In the genomic region with DNA sequence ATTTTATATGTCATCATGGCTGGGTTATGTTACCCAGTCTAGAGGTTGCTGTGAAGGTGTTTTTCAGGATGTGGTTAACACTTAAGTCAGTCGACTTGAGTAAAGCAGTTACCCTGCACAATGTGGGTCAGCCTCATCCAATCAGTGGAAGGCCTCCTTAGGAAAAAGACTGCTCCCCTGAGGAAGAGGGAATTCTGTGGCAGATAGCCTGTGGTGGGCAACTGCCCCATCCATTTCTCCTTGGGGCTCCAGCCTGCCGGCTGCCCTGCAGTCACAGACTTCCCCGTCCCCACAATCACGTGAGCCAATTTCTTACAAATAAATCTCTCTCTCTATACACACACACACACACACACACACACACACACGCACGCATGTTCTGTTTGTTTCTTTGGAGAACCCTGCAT, we compare ENCODE assay signal across 12 cellular contexts. TPM values are rescaled to one million over a fixed set of nuclear protein-coding genes. Genes with fewer than 3 reads are reported as not detected.
DNase-seq lines count a peak whose midpoint lies in the region; ATAC-seq and TF ChIP-seq lines count a peak whose summit lies in the region.
"Had no signal": no experiment of that assay in that cellular context is flagged by ENCODE, and none has a peak within 500 bp of the region (broad histone marks: within the 10 kb centered on the region; RNA-seq: fewer than 3 reads in every experiment).

No MANE protein-coding gene starts in this region.

- no peaks in the 10 kb centered on the region for H3K36me3 ChIP-seq in SJCRH30
- peaks cover 0 to 97% of the 10 kb centered on the region in 2 donors for H3K36me3 ChIP-seq in gastroesophageal sphincter
- H3K36me3 ChIP-seq: right lobe of liver had no signal

- H3K9me3 Mint-ChIP-seq in activated T-helper 2 cell treated with anti-CD3 and anti-CD28 coated beads, Interferon-gamma antibody, Interleukin-2, Interleukin-4, amounts not matched to agents 10 μg/mL and 5 μg/mL and 100 μg/mL, durations not matched to agents 14 hours and 24 hours and 36 hours = peaks cover 18% of the 10 kb centered on the region

- no peak overlapping the region for H3K4me3 Mint-ChIP-seq in activated T-helper 2 cell treated with anti-CD3 and anti-CD28 coated beads, Interferon-gamma antibody, Interleukin-2, Interleukin-4, amounts not matched to agents 10 μg/mL and 5 μg/mL and 100 μg/mL, durations not matched to agents 14 hours and 24 hours and 36 hours (ENCODE audit: low read depth)

- H3K36me3 Mint-ChIP-seq in activated T-helper 2 cell treated with anti-CD3 and anti-CD28 coated beads, Interferon-gamma antibody, Interleukin-2, Interleukin-4, amounts not matched to agents 10 μg/mL and 5 μg/mL and 100 μg/mL, durations not matched to agents 14 hours and 24 hours and 36 hours (ENCODE audit: low read depth) = peaks cover 20% of the 10 kb centered on the region

- TF ChIP-seq EP300 in gastroesophageal sphincter (IDR thresholded peaks at IDR 0.05) = no peak

- H3K27me3 Mint-ChIP-seq in activated T-helper 2 cell treated with anti-CD3 and anti-CD28 coated beads, Interferon-gamma antibody, Interleukin-2, Interleukin-4, amounts not matched to agents 10 μg/mL and 5 μg/mL and 100 μg/mL, durations not matched to agents 14 hours and 24 hours and 36 hours (ENCODE audit: low read depth) = no peaks in the 10 kb centered on the region

- DNase-seq in DMS 273 (lab: John Stamatoyannopoulos, UW; ENCODE audit: unreplicated experiment) = peak; percentile 36
- DNase-seq in DMS 273 treated with DMSO at 0.1 percent for 48 hours (lab: John Stamatoyannopoulos, UW) = no peak
- peak; percentile 27 to 58 for DNase-seq in SJCRH30
- DNase-seq in activated T-helper 2 cell treated with anti-CD3 and anti-CD28 coated beads, Interferon-gamma antibody, Interleukin-2, Interleukin-4, amounts not matched to agents 10 μg/mL and 5 μg/mL and 100 μg/mL, durations not matched to agents 14 hours and 24 hours and 36 hours (ENCODE audit: low spot score) = peak; percentile 36
- DNase-seq in stimulated activated naive CD4-positive, alpha-beta T cell treated with Interleukin-2 at 50 U/mL for 16 hours (lab: John Stamatoyannopoulos, UW) = peak; percentile 27
- no peak for DNase-seq in GM10248 (ENCODE audit: extremely low spot score)
- DNase-seq: NCI-H345, right lobe of liver had no signal

- TF ChIP-seq POLR2A in gastroesophageal sphincter (IDR thresholded peaks at IDR 0.05) = no peak

- no peak for TF ChIP-seq CTCF in GM10248 (IDR thresholded peaks at IDR 0.05; ENCODE audit: control extremely low read depth, extremely low read depth, low read depth, missing control alignments)
- TF ChIP-seq CTCF in gastroesophageal sphincter (IDR thresholded peaks at IDR 0.05) = no peak

- H3K9me3 ChIP-seq in SJCRH30 (replicated peaks) (no peaks in the 10 kb centered on the region), gastroesophageal sphincter (no peaks in the 10 kb centered on the region)
- H3K9me3 ChIP-seq: right lobe of liver had no signal

- POLR2A ChIA-PET in GM10248 (lab: Yijun Ruan, JAX) = no interaction called here

- intact Hi-C loops in activated T-helper 2 cell treated with anti-CD3 and anti-CD28 coated beads, Interferon-gamma antibody, Interleukin-2, Interleukin-4, amounts not matched to agents 10 μg/mL and 5 μg/mL and 100 μg/mL, durations not matched to agents 14 hours and 24 hours and 36 hours (cut with micrococcal nuclease) = loop anchor here (1.0 kb wide), 1 partner anchor 71 kb away; no protein-coding TSS in a partner anchor

- H3K4me1 Mint-ChIP-seq in activated T-helper 2 cell treated with anti-CD3 and anti-CD28 coated beads, Interferon-gamma antibody, Interleukin-2, Interleukin-4, amounts not matched to agents 10 μg/mL and 5 μg/mL and 100 μg/mL, durations not matched to agents 14 hours and 24 hours and 36 hours (ENCODE audit: low read depth) = peaks cover 67% of the 10 kb centered on the region

- H3K27ac ChIP-seq in SJCRH30 (no peak overlapping the region), gastroesophageal sphincter (no peak overlapping the region)
- H3K27ac ChIP-seq: 22Rv1, right lobe of liver had no signal

- ATAC-seq in HG03280 (IDR thresholded peaks at IDR 0.05; ENCODE audit: unreplicated experiment) (no peak), gastroesophageal sphincter (no peak)
- ATAC-seq: right lobe of liver had no signal

- H3K4me1 ChIP-seq in SJCRH30 (peaks cover 18% of the 10 kb centered on the region), gastroesophageal sphincter (no peaks in the 10 kb centered on the region)

- WGBS in gastroesophageal sphincter (ENCODE audit: low coverage in 1 of 2), 2 donors = 85 to 94% methylated on average over 5 to 6 of the region's 6 CpGs

- H3K27me3 ChIP-seq in SJCRH30 = no peaks in the 10 kb centered on the region
- no peaks in the 10 kb centered on the region for H3K27me3 ChIP-seq in gastroesophageal sphincter
- H3K27me3 ChIP-seq: right lobe of liver had no signal

- CTCF ChIA-PET in GM10248 (lab: Yijun Ruan, JAX) = no interaction called here

- H3K4me3 ChIP-seq in SJCRH30 (no peak overlapping the region), gastroesophageal sphincter (no peak overlapping the region)
- H3K4me3 ChIP-seq: lung, right lobe of liver had no signal

- peak overlapping the region; percentile 60 for H3K27ac Mint-ChIP-seq in activated T-helper 2 cell treated with anti-CD3 and anti-CD28 coated beads, Interferon-gamma antibody, Interleukin-2, Interleukin-4, amounts not matched to agents 10 μg/mL and 5 μg/mL and 100 μg/mL, durations not matched to agents 14 hours and 24 hours and 36 hours

RNA-seq across cellular contexts. Expression of a gene that starts 34.5 kb away (rescaled TPM):
- total RNA-seq in SJCRH30 (2014; rRNA removed; shearing (Covaris generic)) = 76.0 and 89.2 TPM in 2 replicates
- total RNA-seq in activated T-helper 2 cell treated with anti-CD3 and anti-CD28 coated beads, Interferon-gamma antibody, Interleukin-2, Interleukin-4, amounts not matched to agents 10 μg/mL and 5 μg/mL and 100 μg/mL, durations not matched to agents 14 hours and 24 hours and 36 hours = 20.3 and 21.1 TPM in 2 replicates
- total RNA-seq in gastroesophageal sphincter = 10 to 100 TPM; 57.9 to 93.2 (median 72.8) TPM

Comparison
In these comparisons a context has a peak if more than half of its experiments do, and no peak if none do; other contexts are left out.
1. DNase-seq: peak in DMS 273 (single experiment), SJCRH30 (2 of 2), activated T-helper 2 cell treated with anti-CD3 and anti-CD28 coated beads, Interferon-gamma antibody, Interleukin-2, Interleukin-4, amounts not matched to agents 10 μg/mL and 5 μg/mL and 100 μg/mL, durations not matched to agents 14 hours and 24 hours and 36 hours (single experiment) and stimulated activated naive CD4-positive, alpha-beta T cell treated with Interleukin-2 at 50 U/mL for 16 hours (single experiment); none in DMS 273 treated with DMSO at 0.1 percent for 48 hours (single experiment) and GM10248 (single experiment).